ENCODE assay signal across 25 cellular contexts in the genomic region with DNA sequence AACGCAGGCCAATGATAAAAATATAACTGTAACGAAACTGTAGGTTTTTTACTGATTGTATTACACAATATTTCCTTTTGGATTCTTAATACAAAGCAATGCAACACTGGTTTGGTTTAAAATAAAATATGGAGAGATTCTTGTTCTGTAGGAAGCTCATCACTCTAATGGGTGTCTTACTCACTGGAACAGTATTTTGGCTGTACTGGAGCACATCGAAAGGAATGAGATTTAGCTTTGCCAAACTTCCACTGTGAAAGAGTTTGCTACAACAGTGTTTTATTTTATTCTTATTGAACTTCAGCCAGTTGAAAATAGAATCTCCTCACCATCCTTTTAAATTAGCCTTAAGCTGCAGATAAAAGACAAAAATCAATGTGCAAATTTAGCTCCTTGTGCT.
DNase-seq lines count a peak whose midpoint lies in the region; ATAC-seq and TF ChIP-seq lines count a peak whose summit lies in the region.
"Had no signal": no experiment of that assay in that cellular context is flagged by ENCODE, and none has a peak within 500 bp of the region (broad histone marks: within the 10 kb centered on the region; RNA-seq: fewer than 3 reads in every experiment).

No MANE protein-coding gene starts in this region.

- H3K27ac ChIP-seq in angular gyrus (ENCODE audit: low read depth, low read length) (peak overlapping the region; percentile 81), dorsolateral prefrontal cortex (peak overlapping the region in 58 of 59 donors; percentile 64 to 100 (median 97))
- H3K27ac ChIP-seq: BLaER1, Peyer's patch, spleen, thyroid gland, vagina had no signal

- ATAC-seq in sciatic nerve = peak; percentile 48
- ATAC-seq: activated T-cell treated with anti-CD3 and anti-CD28 coated beads, Interleukin-2, amount 50 U/mL, for 72 hours had no signal

- H3K4me3 ChIP-seq in AG10803 (ENCODE audit: low read length) (no peak overlapping the region), dorsolateral prefrontal cortex (no peak overlapping the region)
- H3K4me3 ChIP-seq: BLaER1, Peyer's patch, spleen, thyroid gland, vagina had no signal

- intact Hi-C loops in dorsolateral prefrontal cortex (cut with DNase I) = loop anchor here (2.0 to 5.0 kb wide), 5 partner anchors 69 to 774 kb away; no protein-coding TSS in a partner anchor
- intact Hi-C loops in sciatic nerve (cut with DNase I) = loop anchor here (5.0 to 10.0 kb wide), 2 partner anchors 234 to 921 kb away; no protein-coding TSS in a partner anchor
- intact Hi-C loops in posterior vena cava (cut with DNase I) = loop anchor here in 1 of 2 donors (10.0 kb wide), 1 partner anchor 211 kb away; no protein-coding TSS in a partner anchor

- no peaks in the 10 kb centered on the region for H3K27me3 ChIP-seq in dorsolateral prefrontal cortex
- H3K27me3 ChIP-seq: BLaER1, Peyer's patch, thyroid gland, vagina had no signal

- TF ChIP-seq CTCF in AG10803 (conservative IDR thresholded peaks at IDR 0.05; ENCODE audit: low read length) (no peak), dorsolateral prefrontal cortex (IDR thresholded peaks at IDR 0.05 in 54 of 56, conservative IDR thresholded peaks at IDR 0.05 in 2 of 56; ENCODE audit: low read depth in 1 of 56, partially characterized antibody in 56 of 56) (no peak)

- in situ Hi-C loops in G401 (cut with HindIII; ENCODE audit: low sequenced_read_pairs) = no loop called here

- peak; percentile 38 for DNase-seq in AG10803 (ENCODE audit: low read depth)
- DNase-seq in dorsolateral prefrontal cortex = no peak
- no peak for DNase-seq in sciatic nerve (ENCODE audit: low spot score)
- DNase-seq in G401 (ENCODE audit: low spot score) = no peak
- no peak for DNase-seq in cerebellum (ENCODE audit: low spot score)
- DNase-seq in posterior vena cava (ENCODE audit: low spot score) = no peak
- no peak for DNase-seq in SIG-M5 (lab: John Stamatoyannopoulos, UW)
- DNase-seq: activated CD4-positive, alpha-beta memory T cell treated with anti-CD3 and anti-CD28 coated beads for 36 hours; activated CD4-positive, alpha-beta T cell treated with anti-CD3 and anti-CD28 coated beads for 1 hour; activated T-cell treated with anti-CD3 and anti-CD28 coated beads, Interleukin-2, amount 50 U/mL, for 72 hours; endodermal cell; Kasumi-1; mammary epithelial cell; NCI-H1436; NCI-H2081; NCI-H2227 treated with DMSO at 0.1 percent for 48 hours; NCI-H69; Peyer's patch; spleen; stimulated activated CD4-positive, alpha-beta T cell treated with anti-CD3 and anti-CD28 coated beads, Interleukin-2, amount 100 ng/mL, for 24 hours; SW 1271; thyroid gland had no signal
